Comparison of ENCODE assay signal across 9 cellular contexts in genomic region chr5:55694152-55694830, GRCh38. TPM values are rescaled to one million over a fixed set of nuclear protein-coding genes. Genes with fewer than 3 reads are reported as not detected.
DNase-seq lines count a peak whose midpoint lies in the region; ATAC-seq, FAIRE-seq and TF ChIP-seq lines count a peak whose summit lies in the region.
"Had no signal": no experiment of that assay in that cellular context is flagged by ENCODE, and none has a peak within 500 bp of the region (broad histone marks: within the 10 kb centered on the region; RNA-seq: fewer than 3 reads in every experiment).

No MANE protein-coding gene starts in this region.

- H3K27ac ChIP-seq in kidney (ENCODE audit: low read depth in 2 of 2, low read length in 2 of 2) = no peak overlapping the region
- no peak overlapping the region for H3K27ac ChIP-seq in coronary artery

- H3K9ac ChIP-seq in kidney (ENCODE audit: low read length in 2 of 2) = no peak overlapping the region

- peaks cover 4 to 7% of the 10 kb centered on the region in 2 donors for H3K4me1 ChIP-seq in kidney (ENCODE audit: control insufficient read depth in 1 of 2, insufficient read depth in 1 of 2, low read depth in 1 of 2, low read length in 2 of 2)

- intact Hi-C loops in kidney (cut with DNase I) = loop anchor here (10.0 kb wide), 1 partner anchor 369 kb away; no protein-coding TSS in a partner anchor

- no peaks in the 10 kb centered on the region for H3K36me3 ChIP-seq in kidney (ENCODE audit: control insufficient read depth in 1 of 2, insufficient read depth in 2 of 2, low read length in 2 of 2)

- DNase-seq in DMS153 (lab: John Stamatoyannopoulos, UW) (peak; percentile 1), HuH-7.5 (ENCODE audit: low spot score) (peak; percentile 12), kidney (no peak), coronary artery (ENCODE audit: low spot score) (no peak)
- DNase-seq in stimulated activated CD4-positive, alpha-beta T cell treated with anti-CD3 and anti-CD28 coated beads, Interleukin-4, amount 100 ng/mL, for 1 hour = no peak

- H3K4me3 ChIP-seq in kidney (ENCODE audit: low read length in 2 of 2) (no peak overlapping the region), coronary artery (no peak overlapping the region)

- FAIRE-seq in TTC549 (lab: Jason Lieb, UNC) = peak; percentile 81
- no peak for FAIRE-seq in kidney (lab: Jason Lieb, UNC)

- peak; percentile 46 for TF ChIP-seq CTCF in kidney (IDR thresholded peaks at IDR 0.05; ENCODE audit: borderline replicate concordance, extremely low read depth, insufficient read depth)
- no peak for TF ChIP-seq CTCF in coronary artery (IDR thresholded peaks at IDR 0.05)

- no peak for ATAC-seq in HG03432 (IDR thresholded peaks at IDR 0.05; ENCODE audit: unreplicated experiment)
- ATAC-seq in GM21528 (IDR thresholded peaks at IDR 0.05; ENCODE audit: low FRiP score, unreplicated experiment) = no peak

- no peaks in the 10 kb centered on the region for H3K9me3 ChIP-seq in kidney (ENCODE audit: control insufficient read depth in 1 of 2, low read length in 2 of 2)

RNA-seq across cellular contexts. Expression of gene SLC38A9, which starts 17.8 kb away (rescaled TPM):
- total RNA-seq in kidney = 24.8 TPM
- 5.8 TPM for polyA plus RNA-seq in kidney (ENCODE audit: insufficient read depth, low read depth, low replicate concordance)

RNA-seq across cellular contexts. Expression of gene DDX4, which starts 43.6 kb away (rescaled TPM):
- not detected for total RNA-seq in kidney
- not detected for polyA plus RNA-seq in kidney (ENCODE audit: insufficient read depth, low read depth, low replicate concordance)
- polyA plus RNA-seq: urinary bladder had no signal

Comparison
In these comparisons a context has a peak if more than half of its experiments do, and no peak if none do; other contexts are left out.
1. DNase-seq: peak in DMS153 (single experiment) and HuH-7.5 (single experiment); none in kidney (single experiment), stimulated activated CD4-positive, alpha-beta T cell treated with anti-CD3 and anti-CD28 coated beads, Interleukin-4, amount 100 ng/mL, for 1 hour (single experiment) and coronary artery (single experiment).